8 cellular contexts compared by ENCODE assay signal in genomic region chr20:47318596-47319516, GRCh38. TPM values are rescaled to one million over a fixed set of nuclear protein-coding genes. Genes with fewer than 3 reads are reported as not detected.
DNase-seq lines count a peak whose midpoint lies in the region; ATAC-seq, FAIRE-seq and TF ChIP-seq lines count a peak whose summit lies in the region.

No MANE protein-coding gene starts in this region.

- H3K27ac ChIP-seq in astrocyte (ENCODE audit: low read depth, low read length) (peak overlapping the region; percentile 97), hepatocyte (peak overlapping the region; percentile 96), trophoblast cell (ENCODE audit: low read depth, low read length) (peak overlapping the region; percentile 99)

- H3K14ac ChIP-seq in trophoblast cell (ENCODE audit: low read length): peak overlapping the region; percentile 69

- H3K9me3 Mint-ChIP-seq in astrocyte (ENCODE audit: unreplicated experiment): no peaks in the 10 kb centered on the region

- peak overlapping the region; percentile 97 for H3K27ac Mint-ChIP-seq in astrocyte (ENCODE audit: unreplicated experiment)

- H3K9ac ChIP-seq in astrocyte (ENCODE audit: low read length): peak overlapping the region; percentile 86
- peak overlapping the region; percentile 69 for H3K9ac ChIP-seq in trophoblast cell (ENCODE audit: low read length)

- peak overlapping the region; percentile 87 for H4K91ac ChIP-seq in trophoblast cell (ENCODE audit: low read depth, low read length)

- peak overlapping the region; percentile 44 for H4K12ac ChIP-seq in trophoblast cell (ENCODE audit: low read depth, low read length)

- H3K18ac ChIP-seq in trophoblast cell (ENCODE audit: low read length): peak overlapping the region; percentile 89

- H3K79me2 ChIP-seq in astrocyte (ENCODE audit: insufficient read depth, low read length) (peaks cover 66% of the 10 kb centered on the region), hepatocyte (peaks cover 82% of the 10 kb centered on the region), trophoblast cell (ENCODE audit: control insufficient read depth, insufficient read depth, low read length, poor library complexity) (peaks cover 22% of the 10 kb centered on the region)

- H3K4me3 ChIP-seq in astrocyte (ENCODE audit: insufficient read depth, low read depth, low read length) (peak overlapping the region; percentile 24), hepatocyte (no peak overlapping the region), trophoblast cell (ENCODE audit: low read depth, low read length) (no peak overlapping the region)

- peak overlapping the region; percentile 11 for H2AK5ac ChIP-seq in trophoblast cell (ENCODE audit: low read length)

- peak overlapping the region; percentile 79 for H4K8ac ChIP-seq in trophoblast cell (ENCODE audit: low read depth, low read length)

- peak overlapping the region; percentile 76 for H3K4me3 Mint-ChIP-seq in astrocyte (ENCODE audit: unreplicated experiment)

- peaks cover 2% of the 10 kb centered on the region for H3K36me3 Mint-ChIP-seq in astrocyte (ENCODE audit: low read depth, unreplicated experiment)

- 13% methylated on average over 28 of the region's 28 CpGs for WGBS in hepatocyte (ENCODE audit: low lambda C conversion rate, missing lambda C conversion rate)
- WGBS in trophoblast cell (ENCODE audit: extremely low coverage, insufficient coverage, insufficient read length): no CpG with 5 or more reads among the region's 28 CpGs

- H3K36me3 ChIP-seq in astrocyte (ENCODE audit: insufficient read depth, low read length) (no peaks in the 10 kb centered on the region), hepatocyte (replicated peaks; ENCODE audit: insufficient read depth, low read depth) (no peaks in the 10 kb centered on the region), trophoblast cell (ENCODE audit: control insufficient read depth in 1 of 2, insufficient read depth in 2 of 2, low read length in 2 of 2) (no peaks in the 10 kb centered on the region)

- TF ChIP-seq CTCF in astrocyte (IDR thresholded peaks at IDR 0.05; ENCODE audit: insufficient read depth, low read depth, low read length): no peak
- TF ChIP-seq CTCF in hepatocyte (IDR thresholded peaks at IDR 0.05; ENCODE audit: poor library complexity): no peak

- no peak for FAIRE-seq in astrocyte (lab: Jason Lieb, UNC)

- H3K27me3 ChIP-seq in astrocyte (ENCODE audit: insufficient read depth, low read length) (no peaks in the 10 kb centered on the region), hepatocyte (no peaks in the 10 kb centered on the region), trophoblast cell (ENCODE audit: insufficient read depth, low read length) (no peaks in the 10 kb centered on the region)

- H3K9me3 ChIP-seq in astrocyte (ENCODE audit: insufficient read depth, low read depth, low read length) (no peaks in the 10 kb centered on the region), hepatocyte (ENCODE audit: low read depth) (no peaks in the 10 kb centered on the region), trophoblast cell (ENCODE audit: insufficient read depth, low read depth, low read length) (no peaks in the 10 kb centered on the region)

- H2BK5ac ChIP-seq in trophoblast cell (ENCODE audit: low read depth, low read length, poor library complexity): peak overlapping the region; percentile 95

- no peak overlapping the region for H3K23ac ChIP-seq in trophoblast cell (ENCODE audit: low read length)

- no peaks in the 10 kb centered on the region for H3K27me3 Mint-ChIP-seq in astrocyte (ENCODE audit: low read depth, unreplicated experiment)

- H3K4me1 ChIP-seq in astrocyte (ENCODE audit: insufficient read depth, low read length) (peaks cover 56% of the 10 kb centered on the region), hepatocyte (ENCODE audit: insufficient read depth) (peaks cover 78% of the 10 kb centered on the region), trophoblast cell (ENCODE audit: control insufficient read depth in 1 of 2, insufficient read depth in 2 of 2, low read length in 2 of 2) (peaks cover 49 to 68% of the 10 kb centered on the region in 2 experiments)

- H4K20me1 ChIP-seq in astrocyte (ENCODE audit: insufficient read depth, low read length) (no peaks in the 10 kb centered on the region), hepatocyte (ENCODE audit: insufficient read depth, poor library complexity, severe bottlenecking) (no peaks in the 10 kb centered on the region)

- H3K4ac ChIP-seq in trophoblast cell (ENCODE audit: low read depth, low read length): peak overlapping the region; percentile 78

- ATAC-seq in GM21381 (IDR thresholded peaks at IDR 0.05; ENCODE audit: unreplicated experiment): no peak
- ATAC-seq in GM18868 (IDR thresholded peaks at IDR 0.05; ENCODE audit: unreplicated experiment): no peak
- ATAC-seq in HG02981 (IDR thresholded peaks at IDR 0.05; ENCODE audit: unreplicated experiment): no peak

- peak overlapping the region; percentile 98 for H2BK120ac ChIP-seq in trophoblast cell (ENCODE audit: insufficient read depth, low read length, poor library complexity)

- peak overlapping the region; percentile 20 for H2AFZ ChIP-seq in astrocyte (ENCODE audit: low read depth, low read length)
- H2AFZ ChIP-seq in hepatocyte: no peak overlapping the region
- peak overlapping the region; percentile 14 for H2AFZ ChIP-seq in trophoblast cell (ENCODE audit: insufficient read depth, low read length, poor library complexity)

- DNase-seq in DMS53 treated with DMSO at 0.1 percent for 48 hours (lab: John Stamatoyannopoulos, UW; ENCODE audit: unreplicated experiment) (peak; percentile 77), NCI-H2227 (lab: John Stamatoyannopoulos, UW; ENCODE audit: unreplicated experiment) (peak; percentile 49), astrocyte (ENCODE audit: low read depth) (peak; percentile 66), hepatocyte (ENCODE audit: low spot score) (peak; percentile 79), trophoblast cell (peak; percentile 77 to 78)

- peak overlapping the region; percentile 70 for H2BK12ac ChIP-seq in trophoblast cell (ENCODE audit: low read length)

- H3K4me2 ChIP-seq in astrocyte (ENCODE audit: low read length): peak overlapping the region; percentile 75
- H3K4me2 ChIP-seq in hepatocyte: peak overlapping the region; percentile 70
- peak overlapping the region; percentile 46 for H3K4me2 ChIP-seq in trophoblast cell (ENCODE audit: low read length)

- H3K4me1 Mint-ChIP-seq in astrocyte (ENCODE audit: low read depth, unreplicated experiment): peaks cover 60% of the 10 kb centered on the region

- H3K79me1 ChIP-seq in trophoblast cell (ENCODE audit: low read length): peaks cover 74% of the 10 kb centered on the region

- no peaks in the 10 kb centered on the region for H3K9me2 ChIP-seq in hepatocyte (replicated peaks; ENCODE audit: insufficient read depth)

RNA-seq across cellular contexts. Expression of gene ZMYND8, which starts 37.6 kb away (rescaled TPM):
- total RNA-seq in astrocyte (43.9 and 45.8 TPM in 2 replicates), hepatocyte (28.9 and 30.3 TPM in 2 replicates)
- 34.3 and 43.1 TPM in 2 replicates for polyA plus RNA-seq in hepatocyte
- polyA plus RNA-seq in trophoblast cell (2013): 44.5 and 45.1 TPM in 2 replicates
